In the genomic region with DNA sequence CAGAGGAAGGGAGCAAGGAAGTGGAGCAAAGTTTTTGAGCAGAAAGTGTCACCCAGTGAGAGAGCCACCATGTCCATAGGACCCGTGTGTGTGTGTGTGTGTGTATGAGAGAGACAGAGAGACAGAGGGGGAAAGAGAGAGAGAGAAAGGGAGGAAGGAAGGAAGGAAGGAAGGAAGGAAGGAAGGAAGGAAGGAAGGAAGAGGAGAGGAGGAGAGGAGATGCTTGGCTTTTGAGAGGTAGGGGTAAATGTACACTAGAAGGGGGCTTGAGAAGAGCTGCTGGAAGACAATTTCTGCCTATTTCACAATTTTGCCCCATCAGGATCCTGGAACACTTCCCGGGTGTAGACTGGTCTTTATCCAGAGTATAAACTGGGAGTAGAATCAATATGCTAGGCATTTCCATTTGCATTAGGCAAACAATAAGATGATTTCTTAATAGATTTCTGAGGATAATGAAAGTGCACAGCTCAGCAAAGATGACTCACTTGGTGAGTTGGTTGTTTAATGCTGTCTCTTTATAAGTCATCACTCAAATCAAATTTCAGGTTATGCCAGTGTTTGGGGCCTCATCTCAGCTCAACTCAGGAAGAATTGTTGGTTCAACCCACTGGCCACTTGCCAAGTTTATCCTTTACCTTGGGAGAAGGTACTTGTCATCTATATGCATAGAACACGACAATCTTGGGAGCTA, we compare ENCODE assay signal across 21 cellular contexts.
DNase-seq lines count a peak whose midpoint lies in the region; ATAC-seq, FAIRE-seq and TF ChIP-seq lines count a peak whose summit lies in the region.
"Had no signal": no experiment of that assay in that cellular context is flagged by ENCODE, and none has a peak within 500 bp of the region (broad histone marks: within the 10 kb centered on the region; RNA-seq: fewer than 3 reads in every experiment).

No MANE protein-coding gene starts in this region.

- intact Hi-C loops in K562 (cut with micrococcal nuclease), result no loop called here

- TF ChIP-seq POLR2A in K562 (conservative IDR thresholded peaks at IDR 0.05), result no peak

- H2BK120ac ChIP-seq in H9 (ENCODE audit: low read depth, low read length, poor library complexity, severe bottlenecking), result no peak overlapping the region

- no peaks in the 10 kb centered on the region for H3K79me2 ChIP-seq in K562 (ENCODE audit: control insufficient read depth, insufficient read depth, low read length)
- no peaks in the 10 kb centered on the region for H3K79me2 ChIP-seq in H9 (ENCODE audit: insufficient read depth, low read length)

- H3K27ac ChIP-seq in K562 (ENCODE audit: extremely low read depth, low read depth, low read length) (no peak overlapping the region), H9 (ENCODE audit: insufficient read length, low read depth, low read length) (no peak overlapping the region)
- H3K27ac ChIP-seq: BLaER1, Peyer's patch, sigmoid colon, transverse colon had no signal

- no peaks in the 10 kb centered on the region for H3K9me1 ChIP-seq in K562 (ENCODE audit: control insufficient read depth, insufficient read depth, low read length)

- no peaks in the 10 kb centered on the region for H3K36me3 Mint-ChIP-seq in H9 (ENCODE audit: insufficient read depth in 1 of 3, low read depth in 3 of 3)
- H3K36me3 Mint-ChIP-seq: activated naive CD8-positive, alpha-beta T cell treated with anti-CD3 and anti-CD28 coated beads for 36 hours; IgD-negative memory B cell; mesothelial cell of epicardium had no signal

- H3K9ac ChIP-seq in K562 (ENCODE audit: insufficient read depth in 1 of 2, low read depth in 2 of 2, low read length in 2 of 2), result no peak overlapping the region
- H3K9ac ChIP-seq in H9 (ENCODE audit: extremely low read depth, insufficient read length, low read length), result no peak overlapping the region
- H3K9ac ChIP-seq: BLaER1 had no signal

- H3K4me2 ChIP-seq in K562 (ENCODE audit: insufficient read depth, low read length) (no peak overlapping the region), H9 (ENCODE audit: insufficient read depth, insufficient read length, low read length) (no peak overlapping the region)
- H3K4me2 ChIP-seq: BLaER1 had no signal

- no peaks in the 10 kb centered on the region for H3K27me3 Mint-ChIP-seq in H9 (ENCODE audit: low read depth)

- no peaks in the 10 kb centered on the region for H3K9me3 ChIP-seq in K562 (replicated peaks; ENCODE audit: control insufficient read depth, insufficient read depth, low read depth, low read length)
- no peaks in the 10 kb centered on the region for H3K9me3 ChIP-seq in H9 (ENCODE audit: control insufficient read depth, low read depth, low read length)
- H3K9me3 ChIP-seq: BLaER1, Peyer's patch, sigmoid colon, transverse colon had no signal

- no peak overlapping the region for H3K18ac ChIP-seq in H9 (ENCODE audit: insufficient read length, low read depth, low read length)

- no peak overlapping the region for H4K8ac ChIP-seq in H9 (replicated peaks; ENCODE audit: insufficient read length, low read depth, low read length)

- H2AFZ ChIP-seq in K562 (ENCODE audit: low read depth, low read length) (no peak overlapping the region), H9 (ENCODE audit: low read length) (no peak overlapping the region)

- BruUV-seq in K562 (replicated peaks; lab: Mats Ljungman, UMichigan), result no TSS peak

- H2BK5ac ChIP-seq in H9 (ENCODE audit: insufficient read length, low read length), result no peak overlapping the region

- POLR2A ChIA-PET in K562 (lab: Yijun Ruan, JAX), result no interaction called here

- no peak overlapping the region for H3K14ac ChIP-seq in H9 (ENCODE audit: insufficient read depth, low read length)

- no peak for ATAC-seq in K562

- no peak for TF ChIP-seq RAD21 in K562 (CRISPR knock-in tag; conservative IDR thresholded peaks at IDR 0.05 in 1 of 2, IDR thresholded peaks at IDR 0.05 in 1 of 2)

- no peak overlapping the region for H2BK15ac ChIP-seq in H9 (ENCODE audit: low read depth, low read length)

- no peak overlapping the region for H3T11ph ChIP-seq in H9 (ENCODE audit: low read length)

- H3K4me3 ChIP-seq in AG10803 (ENCODE audit: low read length), result no peak overlapping the region
- no peak overlapping the region for H3K4me3 ChIP-seq in K562
- H3K4me3 ChIP-seq: BLaER1, Peyer's patch, sigmoid colon, transverse colon had no signal

- H3K4me1 Mint-ChIP-seq in H9, result peaks cover 4% of the 10 kb centered on the region in 2 experiments; a peak in 2 of 4 replicates
- H3K4me1 Mint-ChIP-seq: activated naive CD8-positive, alpha-beta T cell treated with anti-CD3 and anti-CD28 coated beads for 36 hours; IgD-negative memory B cell had no signal

- H4K20me1 ChIP-seq in K562 (replicated peaks; ENCODE audit: control insufficient read depth, insufficient read depth, low read length) (no peaks in the 10 kb centered on the region), H9 (ENCODE audit: control insufficient read depth, insufficient read depth, insufficient read length) (no peaks in the 10 kb centered on the region)
- H4K20me1 ChIP-seq: BLaER1 had no signal

- no peak overlapping the region for H2AK5ac ChIP-seq in H9 (ENCODE audit: insufficient read length, low read length)

- H3K27ac Mint-ChIP-seq in H9, result no peak overlapping the region
- H3K27ac Mint-ChIP-seq: activated naive CD8-positive, alpha-beta T cell treated with anti-CD3 and anti-CD28 coated beads for 36 hours; endodermal cell; IgD-negative memory B cell had no signal

- no peak overlapping the region for H2BK12ac ChIP-seq in H9 (ENCODE audit: insufficient read length, low read depth, low read length)

- H3K4me1 ChIP-seq in K562 (replicated peaks in 1 of 2; ENCODE audit: control insufficient read depth in 2 of 2, insufficient read depth in 2 of 2, low read length in 2 of 2) (no peaks in the 10 kb centered on the region), H9 (ENCODE audit: insufficient read depth, low read length) (no peaks in the 10 kb centered on the region)
- H3K4me1 ChIP-seq: BLaER1, Peyer's patch had no signal

- no peak for FAIRE-seq in K562 (lab: Jason Lieb, UNC)

- H3K27me3 ChIP-seq in K562 (ENCODE audit: control insufficient read depth in 2 of 2, insufficient read depth in 2 of 2, low read length in 2 of 2) (no peaks in the 10 kb centered on the region), H9 (ENCODE audit: insufficient read depth, low read length) (no peaks in the 10 kb centered on the region)
- H3K27me3 ChIP-seq: BLaER1, Peyer's patch, sigmoid colon, transverse colon had no signal

- no peaks in the 10 kb centered on the region for H3K79me1 ChIP-seq in H9 (ENCODE audit: insufficient read depth, low read depth, low read length, poor library complexity, severe bottlenecking)

- 2% methylated on average over 3 of the region's 3 CpGs for WGBS in K562 (ENCODE audit: insufficient coverage, low coverage, missing lambda C conversion rate)
- WGBS in H9 (ENCODE audit: extremely low coverage, insufficient read length, low lambda C conversion rate), result no CpG with 5 or more reads among the region's 3 CpGs

- H3K4ac ChIP-seq in H9 (ENCODE audit: low read depth, low read length), result no peak overlapping the region

- in situ Hi-C loops in K562 (cut with MboI), result no loop called here

- no peaks in the 10 kb centered on the region for H3K36me3 ChIP-seq in K562 (ENCODE audit: control insufficient read depth, insufficient read depth, low read length)
- H3K36me3 ChIP-seq: BLaER1, Peyer's patch, sigmoid colon, transverse colon had no signal

- no peak overlapping the region for H4K91ac ChIP-seq in H9 (ENCODE audit: insufficient read length, low read depth, low read length)

- DNase-seq in AG10803 (ENCODE audit: low read depth) (peak; percentile 12), LHCN-M2 (ENCODE audit: low read depth) (peak; percentile 61), K562 (ENCODE audit: extremely low read depth in 1 of 4, low spot score in 3 of 4) (no peak), kidney glomerular epithelial cell (lab: John Stamatoyannopoulos, UW) (peak; percentile 0), T-helper 2 cell (no peak), OCI-M1 (lab: John Stamatoyannopoulos, UW) (no peak), H9 (no peak), NCI-H524 treated with DMSO at 0.1 percent for 48 hours (lab: John Stamatoyannopoulos, UW) (no peak)
- DNase-seq: activated CD4-positive, alpha-beta T cell treated with anti-CD3 and anti-CD28 coated beads for 4 hours; activated naive CD8-positive, alpha-beta T cell treated with anti-CD3 and anti-CD28 coated beads for 36 hours; DMS79 treated with DMSO at 0.1 percent for 48 hours; endodermal cell; glutamatergic neuron; NCI-H524; Peyer's patch; sigmoid colon; stimulated activated CD4-positive, alpha-beta T cell treated with anti-CD3 and anti-CD28 coated beads, Interleukin-4, amount 100 ng/mL, for 24 hours; transverse colon had no signal

- no peaks in the 10 kb centered on the region for H3K9me3 Mint-ChIP-seq in H9
- H3K9me3 Mint-ChIP-seq: activated naive CD8-positive, alpha-beta T cell treated with anti-CD3 and anti-CD28 coated beads for 36 hours; endodermal cell; IgD-negative memory B cell had no signal

- no peak overlapping the region for H3K4me3 Mint-ChIP-seq in H9
- H3K4me3 Mint-ChIP-seq: activated naive CD8-positive, alpha-beta T cell treated with anti-CD3 and anti-CD28 coated beads for 36 hours; endodermal cell; IgD-negative memory B cell; mesothelial cell of epicardium had no signal

- no peak for TF ChIP-seq EP300 in K562 (IDR thresholded peaks at IDR 0.05; ENCODE audit: low read length)

- H2BK20ac ChIP-seq in H9 (ENCODE audit: low read depth, low read length, poor library complexity, severe bottlenecking), result no peak overlapping the region

- no peak overlapping the region for H4K5ac ChIP-seq in H9 (ENCODE audit: insufficient read length, low read depth, low read length)

- CTCF ChIA-PET in K562 (lab: Yijun Ruan, JAX; ENCODE audit: low intra/inter-chr PET ratio), result no interaction called here

- no peak overlapping the region for H3K56ac ChIP-seq in H9 (ENCODE audit: insufficient read length, low read depth, low read length)

- TF ChIP-seq CTCF in AG10803 (conservative IDR thresholded peaks at IDR 0.05; ENCODE audit: low read length) (no peak), K562 (IDR thresholded peaks at IDR 0.05 in 2 of 3, conservative IDR thresholded peaks at IDR 0.05 in 1 of 3; ENCODE audit: insufficient read depth in 2 of 3, low read depth in 1 of 3, low read length in 3 of 3) (no peak), H9 (conservative IDR thresholded peaks at IDR 0.05) (no peak)

- H3K23ac ChIP-seq in H9 (ENCODE audit: insufficient read length, low read depth, low read length), result no peak overlapping the region

- no peaks in the 10 kb centered on the region for H3K23me2 ChIP-seq in H9 (ENCODE audit: insufficient read length, low read depth, low read length, poor library complexity, severe bottlenecking)

TF ChIP-seq in K562, 482 proteins besides CTCF, POLR2A, EP300 and RAD21 (continues in another document):
- 0 out of 2 replicates have a peak, but pooled peaks have one; percentile 31 for TF ChIP-seq OTX1 (CRISPR knock-in tag; IDR thresholded peaks at IDR 0.05)
- no peak for TF ChIP-seq ZNF121 (CRISPR knock-in tag; conservative IDR thresholded peaks at IDR 0.05)
- TF ChIP-seq ZFP30 (CRISPR knock-in tag; IDR thresholded peaks at IDR 0.05; ENCODE audit: borderline replicate concordance), result no peak

Comparison
In these comparisons a context has a peak if more than half of its experiments do, and no peak if none do; other contexts are left out.
1. DNase-seq: peak in AG10803 (single experiment), LHCN-M2 (single experiment) and kidney glomerular epithelial cell (single experiment); none in K562 (0 of 4), T-helper 2 cell (0 of 5), OCI-M1 (single experiment), H9 (single experiment) and NCI-H524 treated with DMSO at 0.1 percent for 48 hours (single experiment).